In genomic region chr16:86150646-86151371, GRCh38 we compare ENCODE assay signal across 18 cellular contexts.
DNase-seq lines count a peak whose midpoint lies in the region; ATAC-seq and TF ChIP-seq lines count a peak whose summit lies in the region.
"Had no signal": no experiment of that assay in that cellular context is flagged by ENCODE, and none has a peak within 500 bp of the region (broad histone marks: within the 10 kb centered on the region; RNA-seq: fewer than 3 reads in every experiment).

No MANE protein-coding gene starts in this region.

- H4K91ac ChIP-seq in neuronal stem cell (ENCODE audit: low read depth, low read length, poor library complexity), result no peak overlapping the region

- H3K23ac ChIP-seq in neuronal stem cell (ENCODE audit: low read depth, low read length, poor library complexity), result no peak overlapping the region

- no peak overlapping the region for H2BK15ac ChIP-seq in neuronal stem cell (ENCODE audit: low read length)

- no peak overlapping the region for H2AFZ ChIP-seq in neuronal stem cell (ENCODE audit: low read length)

- H3K9me3 ChIP-seq in duodenal mucosa (ENCODE audit: control insufficient read depth in 1 of 2, low read length in 2 of 2) (no peaks in the 10 kb centered on the region), left lung (no peaks in the 10 kb centered on the region), neuronal stem cell (replicated peaks in 1 of 2; ENCODE audit: control insufficient read depth in 2 of 2, insufficient read depth in 1 of 2, low read depth in 1 of 2, low read length in 2 of 2) (no peaks in the 10 kb centered on the region)

- no peak overlapping the region for H2BK120ac ChIP-seq in neuronal stem cell (ENCODE audit: low read depth, low read length)

- H3K14ac ChIP-seq in neuronal stem cell (ENCODE audit: low read length), result peak overlapping the region; percentile 14

- H3K4ac ChIP-seq in neuronal stem cell (ENCODE audit: low read length), result no peak overlapping the region

- H3K4me2 ChIP-seq in neuronal stem cell (ENCODE audit: insufficient read depth, low read length, poor library complexity, severe bottlenecking), result no peak overlapping the region

- no peak overlapping the region for H3K4me3 ChIP-seq in duodenal mucosa (ENCODE audit: low read depth in 1 of 2, low read length in 2 of 2)
- no peak overlapping the region for H3K4me3 ChIP-seq in left lung
- no peak overlapping the region for H3K4me3 ChIP-seq in neuronal stem cell (ENCODE audit: low read length in 2 of 2)
- no peak overlapping the region for H3K4me3 ChIP-seq in urinary bladder (ENCODE audit: low read depth, low read length)
- H3K4me3 ChIP-seq in coronary artery, result no peak overlapping the region
- H3K4me3 ChIP-seq: BLaER1 treated with 17β-estradiol and CSF1 and Interleukin-3, amounts not matched to agents 10 nM and 100 nM; SK-N-MC had no signal

- peak overlapping the region; percentile 34 for H2BK12ac ChIP-seq in neuronal stem cell (ENCODE audit: low read length)

- DNase-seq in left lung (no peak), neuronal stem cell (ENCODE audit: low spot score) (no peak), coronary artery (ENCODE audit: low spot score) (no peak)
- DNase-seq: DMS153; H7; MV-4-11; NCI-H2107; NCI-H345; NCI-H526 treated with DMSO at 0.1 percent for 48 hours; NK-92 treated with Interleukin-12 subunit alpha and Interleukin-12 subunit beta, amount 100 ng/mL, for 24 hours; PC-3 had no signal

- no peaks in the 10 kb centered on the region for H3K27me3 ChIP-seq in duodenal mucosa (ENCODE audit: control insufficient read depth in 1 of 2, insufficient read depth in 2 of 2, low read length in 2 of 2)
- peaks cover 0 to 33% of the 10 kb centered on the region in 2 donors for H3K27me3 ChIP-seq in left lung
- H3K27me3 ChIP-seq in neuronal stem cell (ENCODE audit: control insufficient read depth in 3 of 3, insufficient read depth in 3 of 3, low read depth in 1 of 3, low read length in 3 of 3), result peaks cover 0 to 3% (median 0%) of the 10 kb centered on the region in 3 experiments
- H3K27me3 ChIP-seq: BLaER1 treated with 17β-estradiol and CSF1 and Interleukin-3, amounts not matched to agents 10 nM and 100 nM had no signal

- H3K18ac ChIP-seq in neuronal stem cell (ENCODE audit: low read length), result no peak overlapping the region

- H3K27ac ChIP-seq in duodenal mucosa (ENCODE audit: low read depth, low read length), result peak overlapping the region; percentile 42
- peak overlapping the region; percentile 57 to 71 for H3K27ac ChIP-seq in left lung
- no peak overlapping the region for H3K27ac ChIP-seq in neuronal stem cell (replicated peaks; ENCODE audit: low read length)
- H3K27ac ChIP-seq in urinary bladder (ENCODE audit: low read depth), result peak overlapping the region; percentile 64
- no peak overlapping the region for H3K27ac ChIP-seq in coronary artery
- H3K27ac ChIP-seq: BLaER1 treated with 17β-estradiol and CSF1 and Interleukin-3, amounts not matched to agents 10 nM and 100 nM; SK-N-MC had no signal

- peaks cover 0 to 6% of the 10 kb centered on the region in 2 donors for H3K4me1 ChIP-seq in duodenal mucosa (ENCODE audit: control insufficient read depth in 1 of 2, insufficient read depth in 2 of 2, low read length in 2 of 2)
- H3K4me1 ChIP-seq in left lung, result no peaks in the 10 kb centered on the region
- no peaks in the 10 kb centered on the region for H3K4me1 ChIP-seq in neuronal stem cell (ENCODE audit: control insufficient read depth in 2 of 2, insufficient read depth in 1 of 2, low read depth in 1 of 2, low read length in 2 of 2)
- H3K4me1 ChIP-seq in urinary bladder (ENCODE audit: insufficient read depth), result no peaks in the 10 kb centered on the region

- WGBS in neuronal stem cell (ENCODE audit: extremely low coverage in 2 of 2, insufficient read length in 2 of 2, insufficient replicate concordance in 1 of 2), 2 donors, result no CpG with 5 or more reads among the region's 23 CpGs
- 38% methylated on average over 23 of the region's 23 CpGs for WGBS in urinary bladder

- H3K36me3 ChIP-seq in duodenal mucosa (ENCODE audit: control insufficient read depth in 1 of 2, insufficient read depth in 2 of 2, low read length in 2 of 2) (no peaks in the 10 kb centered on the region), left lung (no peaks in the 10 kb centered on the region), neuronal stem cell (replicated peaks in 1 of 2; ENCODE audit: control insufficient read depth in 2 of 2, insufficient read depth in 2 of 2, low read length in 2 of 2) (no peaks in the 10 kb centered on the region), urinary bladder (ENCODE audit: insufficient read depth) (no peaks in the 10 kb centered on the region)
- H3K36me3 ChIP-seq: BLaER1 treated with 17β-estradiol and CSF1 and Interleukin-3, amounts not matched to agents 10 nM and 100 nM had no signal

- intact Hi-C loops in left lung (cut with DNase I), result no loop called here

- H3K9ac ChIP-seq in duodenal mucosa (ENCODE audit: low read depth in 1 of 2, low read length in 2 of 2) (no peak overlapping the region), neuronal stem cell (ENCODE audit: low read depth, low read length, poor library complexity) (no peak overlapping the region)
- H3K9ac ChIP-seq: BLaER1 treated with 17β-estradiol and CSF1 and Interleukin-3, amounts not matched to agents 10 nM and 100 nM had no signal

- no peak overlapping the region for H4K8ac ChIP-seq in neuronal stem cell (ENCODE audit: low read depth, low read length)

- ATAC-seq in left lung (no peak), HG03469 (IDR thresholded peaks at IDR 0.05; ENCODE audit: unreplicated experiment) (no peak), HG02642 (IDR thresholded peaks at IDR 0.05; ENCODE audit: poor library complexity, unreplicated experiment) (no peak), HG02981 (IDR thresholded peaks at IDR 0.05; ENCODE audit: unreplicated experiment) (no peak)
- ATAC-seq: PC-3 had no signal

- H3K79me1 ChIP-seq in neuronal stem cell (ENCODE audit: low read depth, low read length), result no peaks in the 10 kb centered on the region

- peak overlapping the region; percentile 59 for H2BK5ac ChIP-seq in neuronal stem cell (ENCODE audit: low read length)

- H2AK5ac ChIP-seq in neuronal stem cell (ENCODE audit: low read depth, low read length), result peak overlapping the region; percentile 38

- no peak for TF ChIP-seq CTCF in left lung (IDR thresholded peaks at IDR 0.05)
- TF ChIP-seq CTCF in coronary artery (IDR thresholded peaks at IDR 0.05), result no peak

Comparison
In these comparisons a context has a peak if more than half of its experiments do, and no peak if none do; other contexts are left out.
1. H3K27ac ChIP-seq: peak in duodenal mucosa (single experiment), left lung (2 of 2) and urinary bladder (single experiment); none in neuronal stem cell (single experiment) and coronary artery (0 of 2).